ENCODE assay signal across 22 cellular contexts in the genomic region with DNA sequence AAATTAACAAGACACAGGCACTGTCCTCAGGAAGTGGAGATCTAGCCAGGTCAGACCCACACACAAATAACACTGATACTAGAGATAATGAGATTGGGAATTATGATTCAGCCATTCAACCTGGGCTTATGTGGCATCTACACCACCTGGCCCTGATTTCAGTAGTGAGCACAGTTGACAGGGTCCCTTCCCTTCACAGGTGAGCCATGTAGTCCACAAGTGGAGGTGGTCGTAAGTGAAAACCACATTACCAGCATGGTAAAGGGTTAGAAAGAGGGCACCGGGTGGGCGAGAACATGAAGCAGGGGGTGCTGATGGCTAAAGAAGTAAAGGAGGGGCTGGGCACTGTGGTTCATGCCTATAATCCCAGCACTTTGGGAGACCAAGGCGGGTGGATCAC. TPM values are rescaled to one million over a fixed set of nuclear protein-coding genes. Genes with fewer than 3 reads are reported as not detected.
A peak's percentile ranks its signal among the peaks of the same experiment; 100 is the strongest.
DNase-seq lines count a peak whose midpoint lies in the region; ATAC-seq, FAIRE-seq and TF ChIP-seq lines count a peak whose summit lies in the region.
"Had no signal": no experiment of that assay in that cellular context is flagged by ENCODE, and none has a peak within 500 bp of the region (broad histone marks: within the 10 kb centered on the region; RNA-seq: fewer than 3 reads in every experiment).

No MANE protein-coding gene starts in this region.

- no peak for DNase-seq in HFFc6
- DNase-seq in ascending aorta (ENCODE audit: low spot score in 2 of 2): no peak
- DNase-seq in GM19239 (ENCODE audit: insufficient read length, low spot score): no peak
- DNase-seq in NCI-H1436 treated with DMSO at 0.1 percent for 48 hours (lab: John Stamatoyannopoulos, UW): no peak
- DNase-seq: activated CD4-positive, alpha-beta memory T cell treated with anti-CD3 and anti-CD28 coated beads for 36 hours; activated gamma-delta T cell treated with Interleukin-2 at 50 U/mL for 16 hours; amygdala; CD8-positive, alpha-beta memory T cell; effector CD8-positive, alpha-beta T cell; Karpas-422; NCI-H1092; NCI-H2081 treated with DMSO at 0.1 percent for 48 hours; NCI-H446; NK-92 treated with Interleukin-12 subunit alpha and Interleukin-12 subunit beta, amount 100 ng/mL, for 24 hours; right lobe of liver had no signal

- intact Hi-C loops in ascending aorta (cut with DNase I): loop anchor here (10.0 kb wide), 1 partner anchor 953 kb away; no protein-coding TSS in a partner anchor

- H3K9me3 ChIP-seq in ascending aorta (no peaks in the 10 kb centered on the region), muscle layer of colon (ENCODE audit: low read length) (no peaks in the 10 kb centered on the region), subcutaneous abdominal adipose tissue (ENCODE audit: control insufficient read depth in 5 of 5, low read length in 5 of 5) (no peaks in the 10 kb centered on the region)
- H3K9me3 ChIP-seq: neutrophil, right lobe of liver had no signal

- TF ChIP-seq CTCF in HFFc6 (IDR thresholded peaks at IDR 0.05) (no peak), ascending aorta (IDR thresholded peaks at IDR 0.05) (no peak)

- H3K9me3 Mint-ChIP-seq in HFFc6: no peaks in the 10 kb centered on the region
- H3K9me3 Mint-ChIP-seq: activated CD4-positive, alpha-beta memory T cell treated with anti-CD3 and anti-CD28 coated beads for 36 hours; CD8-positive, alpha-beta memory T cell; WTC11 had no signal

- H3K4me3 ChIP-seq in ascending aorta (no peak overlapping the region), muscle layer of colon (ENCODE audit: low read depth in 1 of 2, low read length in 2 of 2) (no peak overlapping the region), subcutaneous abdominal adipose tissue (ENCODE audit: low read depth in 1 of 5, low read length in 5 of 5) (no peak overlapping the region)
- H3K4me3 ChIP-seq: right lobe of liver had no signal

- peaks cover 20% of the 10 kb centered on the region for H3K27me3 Mint-ChIP-seq in HFFc6 (ENCODE audit: insufficient read depth)

- peaks cover 62% of the 10 kb centered on the region for H3K36me3 Mint-ChIP-seq in HFFc6 (ENCODE audit: low read depth)
- H3K36me3 Mint-ChIP-seq: activated CD4-positive, alpha-beta memory T cell treated with anti-CD3 and anti-CD28 coated beads for 36 hours; CD8-positive, alpha-beta memory T cell; WTC11 had no signal

- 0 out of 2 replicates have a peak overlapping the region, but pooled peaks have one; percentile 37 for H3K4me3 Mint-ChIP-seq in HFFc6
- H3K4me3 Mint-ChIP-seq: activated CD4-positive, alpha-beta memory T cell treated with anti-CD3 and anti-CD28 coated beads for 36 hours; CD8-positive, alpha-beta memory T cell; WTC11 had no signal

- H3K9ac ChIP-seq in muscle layer of colon (ENCODE audit: low read length): no peak overlapping the region
- H3K9ac ChIP-seq in subcutaneous abdominal adipose tissue (ENCODE audit: low read length in 5 of 5): no peak overlapping the region

- H3K27ac Mint-ChIP-seq in HFFc6: peak overlapping the region; percentile 70
- H3K27ac Mint-ChIP-seq: activated CD4-positive, alpha-beta memory T cell treated with anti-CD3 and anti-CD28 coated beads for 36 hours; CD8-positive, alpha-beta memory T cell; WTC11 had no signal

- H3K27ac ChIP-seq in ascending aorta: peak overlapping the region; percentile 76 to 88
- H3K27ac ChIP-seq in muscle layer of colon (ENCODE audit: low read depth, low read length): peak overlapping the region; percentile 36
- H3K27ac ChIP-seq in subcutaneous abdominal adipose tissue (ENCODE audit: low read depth, low read length): peak overlapping the region; percentile 61
- H3K27ac ChIP-seq: neutrophil, right lobe of liver had no signal

- H3K4me1 ChIP-seq in ascending aorta (peaks cover 7 to 38% of the 10 kb centered on the region in 2 donors), muscle layer of colon (ENCODE audit: insufficient read depth, low read length) (peaks cover 31% of the 10 kb centered on the region), subcutaneous abdominal adipose tissue (ENCODE audit: control insufficient read depth in 5 of 5, insufficient read depth in 5 of 5, low read length in 5 of 5) (peaks cover 4 to 45% (median 36%) of the 10 kb centered on the region in 5 donors)

- peaks cover 77 to 84% of the 10 kb centered on the region in 2 donors for H3K36me3 ChIP-seq in ascending aorta
- peaks cover 86% of the 10 kb centered on the region for H3K36me3 ChIP-seq in muscle layer of colon (ENCODE audit: insufficient read depth, low read length)
- H3K36me3 ChIP-seq in subcutaneous abdominal adipose tissue (ENCODE audit: control insufficient read depth in 5 of 5, insufficient read depth in 5 of 5, low read length in 5 of 5): peaks cover 0 to 86% (median 76%) of the 10 kb centered on the region in 5 donors
- H3K36me3 ChIP-seq: neutrophil, right lobe of liver had no signal

- no peak for ATAC-seq in GM19467 (IDR thresholded peaks at IDR 0.05; ENCODE audit: unreplicated experiment)
- ATAC-seq: right lobe of liver, WTC11 had no signal

- H3K27me3 ChIP-seq in ascending aorta (no peaks in the 10 kb centered on the region), muscle layer of colon (ENCODE audit: control insufficient read depth in 1 of 2, insufficient read depth in 2 of 2, low read length in 2 of 2) (no peaks in the 10 kb centered on the region), subcutaneous abdominal adipose tissue (ENCODE audit: control insufficient read depth in 5 of 5, insufficient read depth in 4 of 5, low read length in 5 of 5) (no peaks in the 10 kb centered on the region)
- H3K27me3 ChIP-seq: neutrophil, right lobe of liver had no signal

- H3K4me1 Mint-ChIP-seq in HFFc6 (ENCODE audit: low read depth): peaks cover 69% of the 10 kb centered on the region
- H3K4me1 Mint-ChIP-seq: CD8-positive, alpha-beta memory T cell had no signal

- FAIRE-seq in GM19239 (lab: Jason Lieb, UNC): no peak
- FAIRE-seq: HTR-8/SVneo had no signal

RNA-seq across cellular contexts. Expression of a gene that starts 48.3 kb away (rescaled TPM):
- under 1 TPM; 0.50 to 0.85 (median 0.76) TPM for total RNA-seq in HFFc6 (2021; fragmentation: NEBNext Ultra II Directional; extraction: Animal tissue kit (Norgen Biotek cat#: 25700))
- 46.8 TPM for total RNA-seq in ascending aorta
- total RNA-seq: activated CD4-positive, alpha-beta memory T cell treated with anti-CD3 and anti-CD28 coated beads for 36 hours; CD8-positive, alpha-beta memory T cell; mononuclear cell; right lobe of liver; WTC11 had no signal

Comparison
In these comparisons a context has a peak if more than half of its experiments do, and no peak if none do; other contexts are left out.
1. RNA of a gene that starts 48.3 kb away (total RNA-seq): 46.8 TPM in ascending aorta (single experiment); 0.50 to 0.85 TPM in HFFc6; every median in the first group is over 10 times any median in the second.
2. Peak in every context shown above with its lines, with median percentiles within 50 percentile points of each other: H3K27ac ChIP-seq.